In genomic region chr13:98467263-98467985, GRCh38 we compare ENCODE assay signal across 17 cellular contexts.
A peak's percentile ranks its signal among the peaks of the same experiment; 100 is the strongest.
DNase-seq lines count a peak whose midpoint lies in the region; ATAC-seq, FAIRE-seq and TF ChIP-seq lines count a peak whose summit lies in the region.
"Had no signal": no experiment of that assay in that cellular context is flagged by ENCODE, and none has a peak within 500 bp of the region (broad histone marks: within the 10 kb centered on the region; RNA-seq: fewer than 3 reads in every experiment).

No MANE protein-coding gene starts in this region.

- peak; percentile 53 for ATAC-seq in left colon
- no peak for ATAC-seq in HG02678 (IDR thresholded peaks at IDR 0.05; ENCODE audit: unreplicated experiment)
- ATAC-seq in HG03095 (IDR thresholded peaks at IDR 0.05; ENCODE audit: unreplicated experiment) = no peak

- no peaks in the 10 kb centered on the region for H3K9me3 Mint-ChIP-seq in activated naive CD8-positive, alpha-beta T cell treated with anti-CD3 and anti-CD28 coated beads for 36 hours
- H3K9me3 Mint-ChIP-seq: H9 had no signal

- H3K36me3 ChIP-seq in rectal smooth muscle tissue (ENCODE audit: control insufficient read depth, insufficient read depth, low read length) = peaks cover 26% of the 10 kb centered on the region

- DNase-seq in GM12891 (ENCODE audit: insufficient read length, low spot score) (no peak), left colon (peak in 1 of 2 donors; percentile 12), NK-92 (lab: John Stamatoyannopoulos, UW; ENCODE audit: unreplicated experiment) (no peak), NCI-H748 treated with DMSO at 0.1 percent for 48 hours (lab: John Stamatoyannopoulos, UW) (no peak)
- DNase-seq in activated naive CD8-positive, alpha-beta T cell treated with anti-CD3 and anti-CD28 coated beads for 36 hours = no peak
- DNase-seq: aorta, colonic mucosa, foreskin keratinocyte, mammary epithelial cell had no signal

- peak; percentile 16 for FAIRE-seq in GM12891 (lab: Jason Lieb, UNC)

- H3K36me3 Mint-ChIP-seq in activated naive CD8-positive, alpha-beta T cell treated with anti-CD3 and anti-CD28 coated beads for 36 hours = peaks cover 36% of the 10 kb centered on the region

- peaks cover 37% of the 10 kb centered on the region for H3K4me1 Mint-ChIP-seq in activated naive CD8-positive, alpha-beta T cell treated with anti-CD3 and anti-CD28 coated beads for 36 hours

- intact Hi-C loops in left colon (cut with DNase I, micrococcal nuclease) = no loop called here

- H3K4me3 Mint-ChIP-seq in activated naive CD8-positive, alpha-beta T cell treated with anti-CD3 and anti-CD28 coated beads for 36 hours = no peak overlapping the region
- H3K4me3 Mint-ChIP-seq: H9 had no signal

- H3K27ac ChIP-seq in rectal smooth muscle tissue (ENCODE audit: low read depth, low read length) = peak overlapping the region; percentile 34
- H3K27ac ChIP-seq: colonic mucosa, foreskin keratinocyte, thyroid gland had no signal

- no peak for TF ChIP-seq POLR2A in GM12891 (IDR thresholded peaks at IDR 0.05; ENCODE audit: low read depth, low read length)

- no peaks in the 10 kb centered on the region for H3K27me3 Mint-ChIP-seq in activated naive CD8-positive, alpha-beta T cell treated with anti-CD3 and anti-CD28 coated beads for 36 hours

- H3K9ac ChIP-seq in rectal smooth muscle tissue (ENCODE audit: low read length) = no peak overlapping the region

- H3K4me1 ChIP-seq in rectal smooth muscle tissue (ENCODE audit: control insufficient read depth, insufficient read depth, low read length) = peaks cover 7% of the 10 kb centered on the region
- H3K4me1 ChIP-seq: colonic mucosa, foreskin keratinocyte had no signal

- H3K27ac Mint-ChIP-seq in activated naive CD8-positive, alpha-beta T cell treated with anti-CD3 and anti-CD28 coated beads for 36 hours = peak overlapping the region; percentile 17

- H3K4me3 ChIP-seq in rectal smooth muscle tissue (ENCODE audit: low read length) = no peak overlapping the region
- H3K4me3 ChIP-seq: colonic mucosa, MG63, skin epidermis, thyroid gland had no signal

- H3K27me3 ChIP-seq in rectal smooth muscle tissue (ENCODE audit: control insufficient read depth, insufficient read depth, low read length) = no peaks in the 10 kb centered on the region
- H3K27me3 ChIP-seq: BE2C, colonic mucosa, foreskin keratinocyte, MG63, thyroid gland had no signal

TF ChIP-seq in GM12891, 5 proteins besides CTCF, POLR2A, EP300 and RAD21:
- TF ChIP-seq PAX5 (IDR thresholded peaks at IDR 0.05; ENCODE audit: insufficient read depth, low read length, severe bottlenecking) (no peak), SPI1 (IDR thresholded peaks at IDR 0.05; ENCODE audit: low read depth, low read length) (no peak), POLR2AphosphoS5 (IDR thresholded peaks at IDR 0.05; ENCODE audit: low read depth, low read length) (no peak), POU2F2 (IDR thresholded peaks at IDR 0.05; ENCODE audit: low read depth, low read length) (no peak), TAF1 (IDR thresholded peaks at IDR 0.05; ENCODE audit: low read depth, low read length) (no peak)
